21 cellular contexts compared by ENCODE assay signal in genomic region chr10:113449151-113449695, GRCh38.
"Had no signal": no experiment of that assay in that cellular context is flagged by ENCODE, and none has a peak within 500 bp of the region (broad histone marks: within the 10 kb centered on the region; RNA-seq: fewer than 3 reads in every experiment).

No MANE protein-coding gene starts in this region.

- H3K27ac ChIP-seq: SJSA1 had no signal

- ATAC-seq: activated T-cell treated with anti-CD3 and anti-CD28 coated beads, Interleukin-2, amount 50 U/mL, for 4 hours; K562; T-helper 17 cell had no signal

- H3K36me3 ChIP-seq: SJSA1 had no signal

- H3K9me3 ChIP-seq: SJSA1 had no signal

- H3K4me3 ChIP-seq: K562, SJSA1 had no signal

- DNase-seq: activated B cell treated with CpG ODN at 0.5 μM for 24 hours; activated CD4-positive, alpha-beta memory T cell treated with anti-CD3 and anti-CD28 coated beads for 36 hours; activated CD4-positive, alpha-beta T cell treated with anti-CD3 and anti-CD28 coated beads for 1 hour; activated CD4-positive, alpha-beta T cell treated with anti-CD3 and anti-CD28 coated beads, Interleukin-2, amount 10 ng/mL, durations not matched to agents 24 days and 14 days; activated CD8-positive, alpha-beta memory T cell treated with anti-CD3 and anti-CD28 coated beads for 24 hours; activated effector memory CD4-positive, alpha-beta T cell treated with anti-CD3 and anti-CD28 coated beads, Interleukin-2, amount 50 U/mL, for 16 hours; activated naive CD4-positive, alpha-beta T cell treated with Interleukin-2 at 50 U/mL for 16 hours; activated T-cell treated with anti-CD3 and anti-CD28 coated beads, Interleukin-2, amount 50 U/mL, for 4 hours; caudate nucleus; Karpas-422; MM.1S; NCI-H1105; NCI-H1436; NCI-H187; NCI-H2081; NCI-H510A treated with DMSO at 0.1 percent for 48 hours; SHP77; T-helper 17 cell; T-helper 9 cell had no signal
